17 cellular contexts compared by ENCODE assay signal in the genomic region with DNA sequence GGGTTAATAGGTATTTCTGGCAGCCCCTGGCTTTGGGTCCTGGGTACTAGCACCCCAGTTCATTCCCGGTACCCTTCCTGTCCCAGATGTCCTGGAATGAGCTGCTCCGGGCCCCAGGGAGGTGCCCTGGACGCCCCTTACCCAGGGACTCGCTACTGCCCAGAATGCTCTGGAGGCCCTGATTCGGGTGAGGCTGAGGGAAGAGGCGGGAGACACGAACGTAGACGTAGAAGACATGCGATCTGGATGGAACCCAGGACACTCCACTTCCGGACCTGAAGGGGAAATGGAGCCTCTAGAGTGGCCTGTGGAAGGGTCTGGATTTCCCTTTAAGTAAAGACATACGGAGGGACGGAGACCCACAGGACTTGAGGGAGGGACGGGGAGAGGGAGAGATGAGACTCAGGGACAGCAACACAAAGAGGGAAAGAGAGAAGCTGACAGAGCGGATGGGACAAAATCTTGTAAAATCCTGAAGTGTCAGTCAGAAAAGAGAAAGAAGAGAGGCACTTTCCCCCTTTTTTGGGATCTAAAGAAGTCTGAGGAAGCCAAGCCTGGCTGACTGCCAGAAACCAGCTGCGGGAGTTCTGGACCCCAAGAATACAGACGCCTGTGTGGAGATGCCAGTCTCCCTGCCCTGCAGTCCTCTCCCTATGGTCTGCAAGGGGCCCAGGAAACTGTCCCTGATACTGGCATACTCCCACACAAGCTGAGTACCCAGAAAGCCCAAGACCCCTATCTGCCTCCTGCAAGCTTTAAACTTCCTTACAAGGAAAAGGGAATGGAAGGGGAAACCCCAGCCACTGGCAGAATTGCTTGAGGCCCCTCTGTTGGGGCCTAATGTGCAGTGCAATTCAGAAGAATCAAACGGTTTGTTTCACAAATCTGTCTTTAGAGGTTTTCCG. TPM values are rescaled to one million over a fixed set of nuclear protein-coding genes. Genes with fewer than 3 reads are reported as not detected.
DNase-seq lines count a peak whose midpoint lies in the region; ATAC-seq, FAIRE-seq and TF ChIP-seq lines count a peak whose summit lies in the region.
"Had no signal": no experiment of that assay in that cellular context is flagged by ENCODE, and none has a peak within 500 bp of the region (broad histone marks: within the 10 kb centered on the region; RNA-seq: fewer than 3 reads in every experiment).

No MANE protein-coding gene starts in this region.

- BruUV-seq in Panc1 (replicated peaks; lab: Mats Ljungman, UMichigan), result no TSS peak

- peak; percentile 41 for DNase-seq in activated effector memory CD4-positive, alpha-beta T cell treated with anti-CD3 and anti-CD28 coated beads, Interleukin-2, amount 50 U/mL, for 16 hours
- DNase-seq in activated effector memory CD4-positive, alpha-beta T cell treated with Interleukin-2 at 50 U/mL for 16 hours, result no peak
- DNase-seq in Panc1 (ENCODE audit: low read depth, low spot score) (no peak), islet precursor cell (peak; percentile 70), urothelium cell line (ENCODE audit: low spot score) (peak; percentile 30), 8988T (no peak), NCI-H146 (lab: John Stamatoyannopoulos, UW) (no peak)
- DNase-seq in activated CD4-positive, alpha-beta T cell treated with anti-CD3 and anti-CD28 coated beads for 1 hour, result no peak

- TF ChIP-seq CTCF in Panc1 (IDR thresholded peaks at IDR 0.05), result no peak

- CTCF ChIA-PET in Panc1 (lab: Charles Lee), result interaction anchor here (1.5 to 3.6 kb wide), 3 partner anchors 61 to 149 kb away, joined by 4 to 24 read pairs (median 12); no protein-coding TSS in a partner anchor

- FAIRE-seq in urothelium cell line (lab: Jason Lieb, UNC), result no peak
- FAIRE-seq: GM18507 had no signal

- H3K36me3 ChIP-seq in Panc1 (ENCODE audit: control insufficient read depth, insufficient read depth, low read length), result no peaks in the 10 kb centered on the region
- H3K36me3 ChIP-seq: breast epithelium, tibial nerve had no signal

- no peaks in the 10 kb centered on the region for H3K27me3 ChIP-seq in Panc1 (ENCODE audit: control insufficient read depth, insufficient read depth, low read length)

- POLR2A ChIA-PET in Panc1 (lab: Charles Lee), result interaction anchor here (0.5 kb wide), 1 partner anchor 267 kb away, joined by 5 read pairs; no protein-coding TSS in a partner anchor

- in situ Hi-C loops in Panc1 (cut with HindIII; ENCODE audit: low pct_unique_long_range_greater_than_20kb, low sequenced_read_pairs), result loop anchor here (10.0 kb wide), 1 partner anchor 175 kb away; the partner anchor contains the start of gene UBE2Z

- no peaks in the 10 kb centered on the region for H3K9me3 ChIP-seq in Panc1 (ENCODE audit: control insufficient read depth, insufficient read depth, low read depth, low read length)
- H3K9me3 ChIP-seq: breast epithelium, tibial nerve had no signal

- H3K4me3 ChIP-seq in Panc1 (ENCODE audit: low read depth in 2 of 2, low read length in 2 of 2), result peak overlapping the region; percentile 58 to 90

- peaks cover 6% of the 10 kb centered on the region; the same call in 1 of the 2 replicates for H3K4me1 ChIP-seq in Panc1 (ENCODE audit: control insufficient read depth, insufficient read depth, low read length)
- H3K4me1 ChIP-seq: breast epithelium had no signal

- intact Hi-C loops in Panc1 (cut with micrococcal nuclease; ENCODE audit: unreplicated experiment), result no loop called here

- H3K27ac ChIP-seq in Panc1 (ENCODE audit: low read length), result peak overlapping the region; percentile 25
- H3K27ac ChIP-seq: breast epithelium, tibial nerve had no signal

- ATAC-seq in Panc1, result no peak
- ATAC-seq: activated CD4-positive, CD25-positive, alpha-beta regulatory T cell treated with anti-CD3 and anti-CD28 coated beads, Interleukin-2, amount 50 U/mL, for 24 hours had no signal

RNA-seq across cellular contexts. Expression of gene HOXB13, which starts 1.0 kb away (rescaled TPM):
- 8.1 TPM for total RNA-seq in Panc1 (2021; ENCODE audit: unreplicated experiment)
- 11.7 TPM for polyA plus RNA-seq in Panc1 (2012; ENCODE audit: insufficient read length)
- total RNA-seq: activated T-helper 1 cell treated with anti-CD3 and anti-CD28 coated beads, Interleukin-12 subunit alpha, Interleukin-12 subunit beta, Interleukin-2, Interleukin-4 antibody, amounts not matched to agents 30 ng/mL and 10 ng/mL and 1 ng/mL, durations not matched to agents 14 hours and 24 hours and 36 hours; epithelial cell of proximal tubule; skeletal muscle tissue; tibial nerve had no signal

RNA-seq across cellular contexts. Expression of gene PRAC2, which starts 6.6 kb away (rescaled TPM):
- total RNA-seq in Panc1 (2021; ENCODE audit: unreplicated experiment), result not detected
- not detected for polyA plus RNA-seq in Panc1 (2012; ENCODE audit: insufficient read length)
- total RNA-seq: activated T-helper 1 cell treated with anti-CD3 and anti-CD28 coated beads, Interleukin-12 subunit alpha, Interleukin-12 subunit beta, Interleukin-2, Interleukin-4 antibody, amounts not matched to agents 30 ng/mL and 10 ng/mL and 1 ng/mL, durations not matched to agents 14 hours and 24 hours and 36 hours; breast epithelium; epithelial cell of proximal tubule; M059J; NCI-H460; skeletal muscle tissue; tibial nerve had no signal

RNA-seq across cellular contexts. Expression of gene PRAC1, which starts 7.3 kb away (rescaled TPM):
- not detected for total RNA-seq in Panc1 (2021; ENCODE audit: unreplicated experiment)
- polyA plus RNA-seq in Panc1 (2012; ENCODE audit: insufficient read length), result not detected
- total RNA-seq: activated T-helper 1 cell treated with anti-CD3 and anti-CD28 coated beads, Interleukin-12 subunit alpha, Interleukin-12 subunit beta, Interleukin-2, Interleukin-4 antibody, amounts not matched to agents 30 ng/mL and 10 ng/mL and 1 ng/mL, durations not matched to agents 14 hours and 24 hours and 36 hours; breast epithelium; epithelial cell of proximal tubule; M059J; NCI-H460; skeletal muscle tissue; tibial nerve had no signal

Comparison
In these comparisons a context has a peak if more than half of its experiments do, and no peak if none do; other contexts are left out.
1. DNase-seq: peak in activated effector memory CD4-positive, alpha-beta T cell treated with anti-CD3 and anti-CD28 coated beads, Interleukin-2, amount 50 U/mL, for 16 hours (single experiment), islet precursor cell (single experiment) and urothelium cell line (single experiment); none in activated effector memory CD4-positive, alpha-beta T cell treated with Interleukin-2 at 50 U/mL for 16 hours (single experiment), Panc1 (single experiment), 8988T (single experiment), NCI-H146 (single experiment) and activated CD4-positive, alpha-beta T cell treated with anti-CD3 and anti-CD28 coated beads for 1 hour (single experiment).